22 cellular contexts compared by ENCODE assay signal in the genomic region with DNA sequence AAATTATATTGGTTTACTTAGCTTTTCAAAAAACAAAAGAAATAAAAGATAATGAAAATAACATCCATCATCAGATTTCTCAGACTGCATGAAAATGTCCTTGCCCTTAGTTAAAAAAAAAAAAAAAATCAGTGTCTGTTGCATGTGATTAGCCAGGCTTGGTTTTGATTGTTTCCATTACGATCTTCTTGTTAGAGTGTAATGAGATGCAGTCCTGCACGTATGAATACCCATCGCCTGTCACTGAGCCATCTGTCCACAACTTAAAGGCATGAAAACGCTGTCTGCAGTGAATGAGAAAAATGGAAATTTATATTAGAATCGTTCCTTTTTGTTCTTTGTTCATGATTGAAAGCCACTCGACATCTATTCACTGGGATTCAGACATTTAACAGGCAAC.
"Had no signal": no experiment of that assay in that cellular context is flagged by ENCODE, and none has a peak within 500 bp of the region (broad histone marks: within the 10 kb centered on the region; RNA-seq: fewer than 3 reads in every experiment).

No MANE protein-coding gene starts in this region.

- H3K27me3 ChIP-seq: heart left ventricle, left lung, stomach, thyroid gland, upper lobe of left lung, vagina had no signal

- H3K4me1 ChIP-seq: heart left ventricle, left lung, lower lobe of right lung, stomach, thyroid gland, upper lobe of left lung, vagina had no signal

- H3K27ac ChIP-seq: heart left ventricle, left lung, lower lobe of right lung, stomach, thyroid gland, upper lobe of left lung, vagina, VCaP had no signal

- H3K4me3 ChIP-seq: heart left ventricle, left lung, lower lobe of right lung, stomach, thyroid gland, upper lobe of left lung, vagina had no signal

- ATAC-seq: activated naive CD4-positive, alpha-beta T cell treated with anti-CD3 and anti-CD28 coated beads, Interleukin-2, amount 50 U/mL, for 72 hours; activated T-cell treated with anti-CD3 and anti-CD28 coated beads, Interleukin-2, amount 50 U/mL, for 72 hours; heart left ventricle; left lung; lower lobe of right lung; natural killer cell; right cardiac atrium; stimulated activated naive B cell treated with anti-CD40 and anti-IgM and Interleukin-4, amounts not matched to agents 10 μg/mL and 1 μg/mL and 100 μg/mL, for 72 hours had no signal

- H3K36me3 ChIP-seq: heart left ventricle, left lung, lower lobe of right lung, stomach, thyroid gland, upper lobe of left lung, vagina had no signal

- H3K9me3 ChIP-seq: heart left ventricle, left lung, lower lobe of right lung, stomach, thyroid gland, upper lobe of left lung, vagina had no signal

- DNase-seq: activated CD4-positive, alpha-beta T cell treated with anti-CD3 and anti-CD28 coated beads for 4 hours; activated CD4-positive, alpha-beta T cell treated with anti-CD3 and anti-CD28 coated beads, Interleukin-2, amount 50 U/mL, for 4 hours; activated naive CD4-positive, alpha-beta T cell; activated T-cell treated with anti-CD3 and anti-CD28 coated beads for 4 hours; activated T-cell treated with anti-CD3 and anti-CD28 coated beads, Interleukin-2, amount 50 U/mL, for 72 hours; foreskin fibroblast; heart left ventricle; kidney glomerular epithelial cell; left lung; lower lobe of right lung; mesenchymal stem cell; natural killer cell; right cardiac atrium; stimulated activated CD4-positive, alpha-beta T cell treated with anti-CD3 and anti-CD28 coated beads, Interleukin-15, amount 100 ng/mL, for 24 hours; stimulated activated CD4-positive, alpha-beta T cell treated with anti-CD3 and anti-CD28 coated beads, Interleukin-2, amount 100 ng/mL, for 24 hours; stimulated activated naive B cell treated with anti-CD40 and anti-IgM and Interleukin-4, amounts not matched to agents 10 μg/mL and 1 μg/mL and 100 μg/mL, for 72 hours; stomach; thyroid gland; upper lobe of left lung had no signal
